ENCODE assay signal across 9 cellular contexts in the genomic region with DNA sequence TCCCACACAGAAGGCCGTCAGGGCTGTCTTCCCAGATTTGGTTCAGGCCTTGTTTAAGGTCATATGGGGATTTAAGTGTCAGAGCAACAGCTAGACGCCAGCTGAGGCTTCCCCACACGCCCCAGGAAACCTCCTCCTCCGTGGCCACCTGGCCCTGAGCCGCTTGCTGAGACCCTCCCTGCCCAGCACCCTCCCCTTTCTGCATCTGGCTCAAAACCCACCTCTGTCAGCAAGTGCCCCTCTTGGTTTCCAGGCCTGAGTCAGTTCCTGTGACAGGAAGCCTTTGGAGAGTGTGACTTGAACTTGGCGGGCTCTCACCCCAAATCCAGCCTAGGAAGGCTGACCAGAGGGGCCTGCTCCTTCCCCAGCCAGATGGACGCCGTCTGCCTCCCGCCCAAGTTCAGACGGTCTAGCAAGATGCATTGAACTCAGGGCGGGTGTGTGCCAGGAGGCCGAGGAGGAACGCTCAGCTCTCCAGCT. TPM values are rescaled to one million over a fixed set of nuclear protein-coding genes. Genes with fewer than 3 reads are reported as not detected.
DNase-seq lines count a peak whose midpoint lies in the region; ATAC-seq and TF ChIP-seq lines count a peak whose summit lies in the region.
"Had no signal": no experiment of that assay in that cellular context is flagged by ENCODE, and none has a peak within 500 bp of the region (broad histone marks: within the 10 kb centered on the region; RNA-seq: fewer than 3 reads in every experiment).

No MANE protein-coding gene starts in this region.

- CTCF ChIA-PET in CD8-positive, alpha-beta T cell (lab: Charles Lee), result interaction anchor here (0.7 to 12.9 kb wide), 11 partner anchors 8 to 348 kb away, joined by 3 to 431 read pairs (median 8); a partner anchor contains a TSS
- CTCF ChIA-PET in OCI-LY7 (lab: Charles Lee; ENCODE audit: unreplicated experiment), result no interaction called here

- H3K9me3 Mint-ChIP-seq in CD8-positive, alpha-beta T cell, result no peaks in the 10 kb centered on the region

- intact Hi-C loops in CD8-positive, alpha-beta T cell (cut with DNase I, micrococcal nuclease), result loop anchor here in 1 of 2 experiments (1.0 to 2.0 kb wide), 5 partner anchors 7 to 229 kb away; no protein-coding TSS in a partner anchor
- intact Hi-C loops in esophagus squamous epithelium (cut with DNase I), result no loop called here
- intact Hi-C loops in OCI-LY7 (cut with micrococcal nuclease; ENCODE audit: unreplicated experiment), result no loop called here

- no peaks in the 10 kb centered on the region for H3K27me3 Mint-ChIP-seq in CD8-positive, alpha-beta T cell (ENCODE audit: low read depth)

- no peak overlapping the region for H3K4me3 ChIP-seq in CD8-positive, alpha-beta T cell (ENCODE audit: low read depth, low read length)
- H3K4me3 ChIP-seq in OCI-LY3 (ENCODE audit: low read length) (peak overlapping the region; percentile 13; the same call in 1 of the 2 replicates), esophagus squamous epithelium (peak overlapping the region in 1 of 4 donors; percentile 1), osteoblast (ENCODE audit: insufficient read depth, low read length) (no peak overlapping the region), OCI-LY7 (ENCODE audit: low read depth, low read length, poor library complexity, severe bottlenecking) (no peak overlapping the region)

- TF ChIP-seq POLR2A in esophagus squamous epithelium (IDR thresholded peaks at IDR 0.05), result no peak

- H3K4me3 Mint-ChIP-seq in CD8-positive, alpha-beta T cell, result no peak overlapping the region

- no peak for ATAC-seq in CD8-positive, alpha-beta T cell
- no peak for ATAC-seq in GM19452 (IDR thresholded peaks at IDR 0.05; ENCODE audit: unreplicated experiment)

- H3K36me3 ChIP-seq in CD8-positive, alpha-beta T cell (ENCODE audit: insufficient read depth, low read length), result no peaks in the 10 kb centered on the region
- no peaks in the 10 kb centered on the region for H3K36me3 ChIP-seq in OCI-LY3 (replicated peaks; ENCODE audit: low read depth, low read length)
- H3K36me3 ChIP-seq in esophagus squamous epithelium, result no peaks in the 10 kb centered on the region
- no peaks in the 10 kb centered on the region for H3K36me3 ChIP-seq in osteoblast (ENCODE audit: insufficient read depth, low read length)
- no peaks in the 10 kb centered on the region for H3K36me3 ChIP-seq in OCI-LY7 (ENCODE audit: insufficient read depth, low read length)

- no TSS peak for BruUV-seq in OCI-LY7 (replicated peaks; lab: Mats Ljungman, UMichigan)

- H2AFZ ChIP-seq in OCI-LY3 (ENCODE audit: low read depth, low read length) (peak overlapping the region; percentile 78), osteoblast (ENCODE audit: low read length) (no peak overlapping the region), OCI-LY7 (ENCODE audit: low read length) (no peak overlapping the region)

- no peaks in the 10 kb centered on the region for H3K79me2 ChIP-seq in OCI-LY3 (ENCODE audit: low read length)
- H3K79me2 ChIP-seq in osteoblast (ENCODE audit: insufficient read depth, low read length), result no peaks in the 10 kb centered on the region
- no peaks in the 10 kb centered on the region for H3K79me2 ChIP-seq in OCI-LY7 (ENCODE audit: insufficient read depth, low read depth, low read length)

- peak overlapping the region; percentile 22 for H3K27ac ChIP-seq in CD8-positive, alpha-beta T cell (ENCODE audit: low read depth, low read length)
- H3K27ac ChIP-seq in OCI-LY3 (ENCODE audit: low read length) (peak overlapping the region; percentile 47), esophagus squamous epithelium (peak overlapping the region; percentile 57 to 86 (median 69)), osteoblast (ENCODE audit: low read depth, low read length) (no peak overlapping the region), OCI-LY7 (ENCODE audit: low read depth, low read length, poor library complexity, severe bottlenecking) (no peak overlapping the region)

- peak in 3 of 7 experiments; percentile 28 to 39 (median 32) for DNase-seq in CD8-positive, alpha-beta T cell
- no peak for DNase-seq in esophagus squamous epithelium (lab: John Stamatoyannopoulos, UW)
- peak; percentile 17 for DNase-seq in osteoblast (ENCODE audit: insufficient read length, low spot score, missing footprints)
- DNase-seq in OCI-LY7 (ENCODE audit: low spot score), result no peak
- DNase-seq in midbrain (lab: John Stamatoyannopoulos, UW), result no peak
- no peak for DNase-seq in COLO829 (ENCODE audit: low spot score)
- DNase-seq: NCI-H2107 had no signal

- peak overlapping the region; percentile 62 for H3K9ac ChIP-seq in OCI-LY3 (ENCODE audit: low read length)

- no peaks in the 10 kb centered on the region for H3K27me3 ChIP-seq in CD8-positive, alpha-beta T cell (ENCODE audit: insufficient read depth, low read length)
- no peaks in the 10 kb centered on the region for H3K27me3 ChIP-seq in OCI-LY3 (ENCODE audit: low read depth, low read length)
- peaks cover 0 to 25% (median 0%) of the 10 kb centered on the region in 4 donors for H3K27me3 ChIP-seq in esophagus squamous epithelium
- H3K27me3 ChIP-seq in osteoblast (ENCODE audit: insufficient read depth, low read length), result peaks cover 14% of the 10 kb centered on the region

- TF ChIP-seq CTCF in CD8-positive, alpha-beta T cell (IDR thresholded peaks at IDR 0.05), result no peak
- TF ChIP-seq CTCF in OCI-LY3 (IDR thresholded peaks at IDR 0.05; ENCODE audit: low read depth, low read length), result no peak
- TF ChIP-seq CTCF in esophagus squamous epithelium (IDR thresholded peaks at IDR 0.05), result no peak
- TF ChIP-seq CTCF in osteoblast (IDR thresholded peaks at IDR 0.05; ENCODE audit: extremely low read depth, low read depth, low read length), result no peak
- no peak for TF ChIP-seq CTCF in OCI-LY7 (conservative IDR thresholded peaks at IDR 0.05; ENCODE audit: low read length)

- POLR2A ChIA-PET in CD8-positive, alpha-beta T cell (lab: Charles Lee), result interaction anchor here (0.6 to 3.1 kb wide), 7 partner anchors 9 to 229 kb away, joined by 3 to 13 read pairs (median 9); a partner anchor contains a TSS
- POLR2A ChIA-PET in OCI-LY7 (lab: Charles Lee), result interaction anchor here (1.1 kb wide), 1 partner anchor 9 kb away, joined by 3 read pairs; no protein-coding TSS in a partner anchor

- 49 to 56% methylated on average over 5 to 13 of the region's 13 CpGs for WGBS in esophagus squamous epithelium, 2 donors

- no peaks in the 10 kb centered on the region for H3K9me3 ChIP-seq in CD8-positive, alpha-beta T cell (ENCODE audit: low read length)
- H3K9me3 ChIP-seq in OCI-LY3 (ENCODE audit: insufficient read depth, low read length) (no peaks in the 10 kb centered on the region), esophagus squamous epithelium (no peaks in the 10 kb centered on the region), osteoblast (ENCODE audit: low read depth, low read length) (no peaks in the 10 kb centered on the region), OCI-LY7 (ENCODE audit: low read length) (no peaks in the 10 kb centered on the region)

- H3K4me2 ChIP-seq in OCI-LY3 (ENCODE audit: low read length) (peak overlapping the region; percentile 54), osteoblast (ENCODE audit: insufficient read depth, low read length) (no peak overlapping the region), OCI-LY7 (ENCODE audit: low read length) (no peak overlapping the region)

- peaks cover 3% of the 10 kb centered on the region for H3K36me3 Mint-ChIP-seq in CD8-positive, alpha-beta T cell

- H4K20me1 ChIP-seq in OCI-LY3 (ENCODE audit: insufficient read depth, low read length) (no peaks in the 10 kb centered on the region), osteoblast (ENCODE audit: insufficient read depth, low read length) (no peaks in the 10 kb centered on the region), OCI-LY7 (ENCODE audit: insufficient read depth, low read length) (no peaks in the 10 kb centered on the region)

- H3K4me1 Mint-ChIP-seq in CD8-positive, alpha-beta T cell (ENCODE audit: low read depth), result peaks cover 65% of the 10 kb centered on the region

- peak overlapping the region; percentile 91 for H3K27ac Mint-ChIP-seq in CD8-positive, alpha-beta T cell

- no peaks in the 10 kb centered on the region for H3K9me2 ChIP-seq in OCI-LY7 (ENCODE audit: insufficient read depth, low read length)

- peaks cover 55% of the 10 kb centered on the region for H3K4me1 ChIP-seq in CD8-positive, alpha-beta T cell (ENCODE audit: insufficient read depth, low read length)
- peaks cover 78% of the 10 kb centered on the region for H3K4me1 ChIP-seq in OCI-LY3 (ENCODE audit: low read length)
- H3K4me1 ChIP-seq in esophagus squamous epithelium, result peaks cover 6 to 50% (median 33%) of the 10 kb centered on the region in 3 donors
- no peaks in the 10 kb centered on the region for H3K4me1 ChIP-seq in osteoblast (ENCODE audit: insufficient read depth, low read length)
- no peaks in the 10 kb centered on the region for H3K4me1 ChIP-seq in OCI-LY7 (ENCODE audit: insufficient read depth, low read length, poor library complexity, severe bottlenecking)

RNA-seq across cellular contexts. Expression of a gene that starts 0.6 kb away (rescaled TPM):
- total RNA-seq in CD8-positive, alpha-beta T cell, result 1 to 10 TPM; 9.1 to 9.6 TPM
- total RNA-seq in esophagus squamous epithelium, result under 1 TPM in 2 of 4 donors, not detected in 2; 0.19 to 0.95 TPM
- not detected in 2 replicates for total RNA-seq in osteoblast
- not detected in 2 replicates for total RNA-seq in OCI-LY7 (2014; rRNA removed; shearing (Covaris generic))
- not detected in 2 replicates for total RNA-seq in OCI-LY7 (2022)

RNA-seq across cellular contexts. Expression of a gene that starts 27.0 kb away (rescaled TPM):
- total RNA-seq in CD8-positive, alpha-beta T cell, result 1 to 10 TPM; 1.3 to 1.8 TPM
- total RNA-seq in esophagus squamous epithelium, result under 1 TPM in 2 of 4 donors, not detected in 2; 0.04 to 0.19 TPM
- not detected in 2 replicates for total RNA-seq in osteoblast
- total RNA-seq in OCI-LY7 (2014; rRNA removed; shearing (Covaris generic)), result not detected in 2 replicates
- not detected in 2 replicates for total RNA-seq in OCI-LY7 (2022)

RNA-seq across cellular contexts. Expression of a gene that starts 52.5 kb away (rescaled TPM):
- total RNA-seq in CD8-positive, alpha-beta T cell, result not detected
- total RNA-seq in esophagus squamous epithelium, result 10 to 100 TPM in 1 of 4 donors, 1 to 10 TPM in 2, under 1 TPM in 1; 0.61 to 27.7 (median 2.1) TPM
- total RNA-seq in osteoblast, result not detected in 2 replicates
- total RNA-seq in OCI-LY7 (2014; rRNA removed; shearing (Covaris generic)), result not detected in 2 replicates
- not detected in 2 replicates for total RNA-seq in OCI-LY7 (2022)

Comparison
In these comparisons a context has a peak if more than half of its experiments do, and no peak if none do; other contexts are left out.
1. H3K27ac ChIP-seq: peak in CD8-positive, alpha-beta T cell (single experiment), OCI-LY3 (single experiment) and esophagus squamous epithelium (4 of 4); none in osteoblast (single experiment) and OCI-LY7 (single experiment).
2. RNA of a gene that starts 0.6 kb away (total RNA-seq): 9.1 to 9.6 TPM in CD8-positive, alpha-beta T cell; 0.19 to 0.95 TPM in esophagus squamous epithelium, not detected in osteoblast and not detected in OCI-LY7; every median in the first group is over 4 times any median in the second.